ENCODE assay signal across 1 cellular context in genomic region chr6:154956771-154957522, GRCh38.
TF ChIP-seq lines count a peak whose summit lies in the region.

No MANE protein-coding gene starts in this region.

TF ChIP-seq in H1, 55 proteins besides CTCF, POLR2A, EP300 and RAD21:
- TF ChIP-seq ATF2 (IDR thresholded peaks at IDR 0.05; ENCODE audit: low read length) (no peak), EZH2 (IDR thresholded peaks at IDR 0.05; ENCODE audit: low read depth, low read length, severe bottlenecking) (no peak), SAP30 (IDR thresholded peaks at IDR 0.05; ENCODE audit: insufficient read depth, insufficient replicate concordance, low read length) (no peak), HDAC2 (IDR thresholded peaks at IDR 0.05; ENCODE audit: borderline replicate concordance in 1 of 2, low read depth in 2 of 2, low read length in 2 of 2) (no peak), MAX (IDR thresholded peaks at IDR 0.05) (0 out of 2 replicates have a peak, but pooled peaks have one; percentile 43)
